Comparison of ENCODE assay signal across 8 cellular contexts in the genomic region with DNA sequence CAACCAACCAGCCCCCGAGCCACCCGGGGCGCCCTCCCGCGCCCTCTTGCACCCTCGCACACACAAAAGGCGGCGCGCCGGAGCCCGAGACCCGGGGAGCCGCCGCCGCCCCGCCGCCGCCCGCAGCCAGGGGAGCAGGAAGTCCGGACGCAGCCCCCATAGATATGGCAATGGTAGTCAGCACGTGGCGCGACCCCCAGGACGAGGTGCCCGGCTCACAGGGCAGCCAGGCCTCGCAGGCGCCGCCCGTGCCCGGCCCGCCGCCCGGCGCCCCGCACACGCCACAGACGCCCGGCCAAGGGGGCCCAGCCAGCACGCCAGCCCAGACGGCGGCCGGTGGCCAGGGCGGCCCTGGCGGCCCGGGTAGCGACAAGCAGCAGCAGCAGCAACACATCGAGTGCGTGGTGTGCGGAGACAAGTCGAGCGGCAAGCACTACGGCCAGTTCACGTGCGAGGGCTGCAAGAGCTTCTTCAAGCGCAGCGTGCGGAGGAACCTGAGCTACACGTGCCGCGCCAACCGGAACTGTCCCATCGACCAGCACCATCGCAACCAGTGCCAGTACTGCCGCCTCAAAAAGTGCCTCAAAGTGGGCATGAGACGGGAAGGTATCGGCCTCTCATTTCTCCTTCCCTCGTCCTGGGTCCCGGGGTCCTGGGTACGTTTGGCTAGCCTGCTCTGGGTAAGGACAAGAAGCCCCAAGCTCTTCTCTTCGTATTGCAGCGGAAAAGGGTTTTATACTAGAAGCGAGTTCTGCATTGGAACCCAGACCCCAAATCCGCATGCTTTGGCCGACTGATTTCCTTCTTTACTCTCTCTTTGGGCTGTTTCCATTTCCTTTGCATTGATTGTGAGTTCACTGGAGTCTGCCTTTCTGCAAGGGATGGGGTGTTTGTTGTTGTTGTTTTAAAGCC. TPM values are rescaled to one million over a fixed set of nuclear protein-coding genes. Genes with fewer than 3 reads are reported as not detected.
DNase-seq lines count a peak whose midpoint lies in the region; ATAC-seq, FAIRE-seq and TF ChIP-seq lines count a peak whose summit lies in the region.

No MANE protein-coding gene starts in this region.

- peaks cover 61% of the 10 kb centered on the region for H3K79me2 ChIP-seq in HepG2 (ENCODE audit: insufficient read depth, low read length)

- H3K36me3 Mint-ChIP-seq in Calu3 (ENCODE audit: insufficient read depth, unreplicated experiment), result peaks cover 100% of the 10 kb centered on the region

- H3K27ac ChIP-seq in brain microvascular endothelial cell, result peak overlapping the region; percentile 92
- peak overlapping the region; percentile 91 for H3K27ac ChIP-seq in HepG2 (ENCODE audit: extremely low read length, insufficient read depth, low read length)
- H3K27ac ChIP-seq in transverse colon, result peak overlapping the region; percentile 94 to 98 (median 96)

- 1% methylated on average over 18 of the region's 75 CpGs for WGBS in HepG2 (ENCODE audit: low lambda C conversion rate)
- WGBS in transverse colon (ENCODE audit: low coverage in 1 of 2), 2 donors, result 10% methylated on average over 65 of the region's 75 CpGs; no CpG with 5 or more reads in 1 of the 2 donors

- H3K4me2 ChIP-seq in HepG2 (ENCODE audit: low read depth, low read length), result peak overlapping the region; percentile 85

- H3K36me3 ChIP-seq in brain microvascular endothelial cell (replicated peaks) (peaks cover 56% of the 10 kb centered on the region), HepG2 (replicated peaks in 1 of 2; ENCODE audit: control insufficient read depth in 1 of 2, insufficient read depth in 2 of 2, low read length in 2 of 2) (peaks cover 5 to 12% of the 10 kb centered on the region in 2 experiments; a peak in 2 of 5 replicates), transverse colon (no peaks in the 10 kb centered on the region)

- peaks cover 22% of the 10 kb centered on the region for H3K4me1 Mint-ChIP-seq in Calu3 (ENCODE audit: low read depth, unreplicated experiment)

- no peak for TF ChIP-seq EP300 in HepG2 (IDR thresholded peaks at IDR 0.05; ENCODE audit: low read depth in 2 of 2, low read length in 2 of 2)
- TF ChIP-seq EP300 in HepG2 (CRISPR knock-in tag; IDR thresholded peaks at IDR 0.05; ENCODE audit: borderline replicate concordance), result no peak; the same call in 1 of the 2 replicates
- no peak for TF ChIP-seq EP300 in transverse colon (IDR thresholded peaks at IDR 0.05; ENCODE audit: low read depth)

- TF ChIP-seq RAD21 in HepG2 (CRISPR knock-in tag; IDR thresholded peaks at IDR 0.05), result no peak

- in situ Hi-C loops in brain microvascular endothelial cell (cut with HindIII; ENCODE audit: low pct_ligation_motif_present, low sequenced_read_pairs) (loop anchor here (25.0 kb wide), 2 partner anchors 1045 to 1295 kb away; no protein-coding TSS in a partner anchor), HepG2 (cut with HindIII; ENCODE audit: extremely low pct_ligation_motif_present, low pct_unique_long_range_greater_than_20kb) (loop anchor here (10.0 to 25.0 kb wide), 5 partner anchors 157 to 1070 kb away; no protein-coding TSS in a partner anchor), transverse colon (cut with MboI; ENCODE audit: low pct_ligation_motif_present in 1 of 4, low pct_unique_long_range_greater_than_20kb in 1 of 4, low sequenced_read_pairs in 3 of 4) (loop anchor here in 2 of 4 donors (25.0 kb wide), 1 partner anchor 1070 kb away; no protein-coding TSS in a partner anchor)

- H4K20me1 ChIP-seq in HepG2 (ENCODE audit: insufficient read depth, low read length), result peaks cover 31% of the 10 kb centered on the region

- TF ChIP-seq CTCF in Calu3 (IDR thresholded peaks at IDR 0.05; ENCODE audit: unreplicated experiment), result no peak
- no peak for TF ChIP-seq CTCF in brain microvascular endothelial cell (IDR thresholded peaks at IDR 0.05; ENCODE audit: low read depth, low read length, missing control alignments)
- TF ChIP-seq CTCF in HepG2 (CRISPR knock-in tag; IDR thresholded peaks at IDR 0.05), result no peak
- TF ChIP-seq CTCF in transverse colon (IDR thresholded peaks at IDR 0.05), result peak in 1 of 5 experiments; percentile 8

- DNase-seq in Calu3 (peak; percentile 47), NCI-H1092 (lab: John Stamatoyannopoulos, UW) (peak; percentile 43), brain microvascular endothelial cell (peak; percentile 35), HepG2 (ENCODE audit: low spot score) (no peak), transverse colon (peak; percentile 41), NCI-H1436 (lab: John Stamatoyannopoulos, UW) (no peak)

- CTCF ChIA-PET in Calu3 (lab: Charles Lee) (interaction anchor here (5.8 kb wide), 1 partner anchor 11 kb away, joined by 121 read pairs; no protein-coding TSS in a partner anchor), HepG2 (lab: Yijun Ruan, JAX; ENCODE audit: low intra/inter-chr PET ratio, low total read pairs) (no interaction called here)

- H3K9me3 Mint-ChIP-seq in Calu3 (ENCODE audit: low read depth, unreplicated experiment), result no peaks in the 10 kb centered on the region

- peak; percentile 50 to 62; a peak in 2 of 4 replicates for TF ChIP-seq POLR2A in HepG2 (IDR thresholded peaks at IDR 0.05; ENCODE audit: insufficient read depth in 1 of 2, low read depth in 2 of 2, low read length in 2 of 2)
- TF ChIP-seq POLR2A in transverse colon (IDR thresholded peaks at IDR 0.05), result no peak

- intact Hi-C loops in Calu3 (cut with micrococcal nuclease; ENCODE audit: unreplicated experiment), result no loop called here
- intact Hi-C loops in HepG2 (cut with micrococcal nuclease; ENCODE audit: unreplicated experiment), result loop anchor here (5.0 kb wide), 2 partner anchors 570 to 1490 kb away; no protein-coding TSS in a partner anchor
- intact Hi-C loops in transverse colon (cut with DNase I; ENCODE audit: low total_unique reads), result no loop called here

- H2AFZ ChIP-seq in HepG2 (ENCODE audit: low read length), result no peak overlapping the region

- H3K27ac Mint-ChIP-seq in Calu3 (ENCODE audit: unreplicated experiment), result peak overlapping the region; percentile 98

- H3K4me3 ChIP-seq in brain microvascular endothelial cell (ENCODE audit: low read depth, low read length), result peak overlapping the region; percentile 79
- peak overlapping the region; percentile 68 to 94 (median 82) for H3K4me3 ChIP-seq in HepG2 (replicated peaks in 1 of 3; ENCODE audit: insufficient read depth in 1 of 3, low read depth in 2 of 3, low read length in 3 of 3)
- H3K4me3 ChIP-seq in transverse colon, result peak overlapping the region; percentile 55 to 86 (median 74)

- H3K4me1 ChIP-seq in HepG2 (ENCODE audit: insufficient read depth, low read length), result peaks cover 35% of the 10 kb centered on the region
- peaks cover 0 to 22% (median 12%) of the 10 kb centered on the region in 4 donors for H3K4me1 ChIP-seq in transverse colon

- no peaks in the 10 kb centered on the region for H3K27me3 Mint-ChIP-seq in Calu3 (ENCODE audit: unreplicated experiment)

- FAIRE-seq in HepG2 (lab: Jason Lieb, UNC), result peak; percentile 8

- POLR2A ChIA-PET in HepG2 (lab: Yijun Ruan, JAX), result interaction anchor here (1.0 to 2.8 kb wide), 5 partner anchors 23 to 1488 kb away, joined by 4 to 23 read pairs (median 5); no protein-coding TSS in a partner anchor

- H3K27me3 ChIP-seq in brain microvascular endothelial cell (replicated peaks) (no peaks in the 10 kb centered on the region), HepG2 (ENCODE audit: control insufficient read depth in 1 of 2, insufficient read depth in 2 of 2, low read length in 2 of 2) (no peaks in the 10 kb centered on the region; a peak in 1 of 5 replicates), transverse colon (peaks cover 1% of the 10 kb centered on the region)

- peak; percentile 2; the same call in 2 of the 3 replicates for ATAC-seq in HepG2
- no peak for ATAC-seq in GM21447 (IDR thresholded peaks at IDR 0.05; ENCODE audit: unreplicated experiment)
- ATAC-seq in esophagus mucosa, result no peak

- H3K4me3 Mint-ChIP-seq in Calu3 (ENCODE audit: low read depth, unreplicated experiment), result no peak overlapping the region

- H3K9ac ChIP-seq in HepG2 (ENCODE audit: insufficient read depth, low read depth, low read length), result peak overlapping the region; percentile 92

- BruUV-seq in Calu3 (replicated peaks; lab: Mats Ljungman, UMichigan) (no TSS peak), HepG2 (replicated peaks; lab: Mats Ljungman, UMichigan) (TSS peak; percentile 52)

- H3K9me3 ChIP-seq in HepG2 (ENCODE audit: low read length) (no peaks in the 10 kb centered on the region), transverse colon (no peaks in the 10 kb centered on the region)

TF ChIP-seq in HepG2, 621 proteins besides CTCF, POLR2A, EP300 and RAD21 (continues in another document):
- TF ChIP-seq ZNF224 (CRISPR knock-in tag; IDR thresholded peaks at IDR 0.05), result no peak

RNA-seq across cellular contexts. Expression of a gene that starts 1.7 kb away (rescaled TPM):
- total RNA-seq in Calu3 (2022), result 158 and 167 TPM in 2 replicates
- total RNA-seq in HepG2 (2016; rRNA removed; fragmentation: Illumina TruSeq; extraction: Trizol), result 3.5 and 5.0 TPM in 2 replicates
- total RNA-seq in HepG2 (2016; cell fraction: cytosol; rRNA removed; fragmentation: Illumina TruSeq; extraction: Trizol; ENCODE audit: low read depth), result 0.61 and 0.79 TPM in 2 replicates
- 3.8 and 4.3 TPM in 2 replicates for total RNA-seq in HepG2 (2016; cell fraction: insoluble cytoplasmic fraction; rRNA removed; fragmentation: Illumina TruSeq; extraction: Trizol)
- total RNA-seq in HepG2 (2016; cell fraction: membrane; rRNA removed; fragmentation: Illumina TruSeq; extraction: Trizol), result 2.4 and 2.8 TPM in 2 replicates
- 8.2 and 8.4 TPM in 2 replicates for total RNA-seq in HepG2 (2016; cell fraction: nucleus; rRNA removed; fragmentation: Illumina TruSeq; extraction: Trizol)
- polyA plus RNA-seq in HepG2 (2011; rRNA removed), result 4.0 and 4.7 TPM in 2 replicates
- polyA plus RNA-seq in HepG2 (2011; cell fraction: cytosol; rRNA removed), result 3.5 and 3.6 TPM in 2 replicates
- 13.5 and 15.0 TPM in 2 replicates for polyA plus RNA-seq in HepG2 (2011; cell fraction: nucleus; rRNA removed)
- 20.1 and 28.6 TPM in 2 replicates for polyA plus RNA-seq in HepG2 (2012)
- polyA plus RNA-seq in HepG2 (2016; cell fraction: cytosol; fragmentation: Illumina TruSeq; extraction: Trizol; ENCODE audit: low read depth), result 0.70 TPM in 2 replicates
- 14.4 and 16.5 TPM in 2 replicates for polyA plus RNA-seq in HepG2 (2016; cell fraction: insoluble cytoplasmic fraction; fragmentation: Illumina TruSeq; extraction: Trizol; ENCODE audit: low read depth)
- 3.3 and 3.6 TPM in 2 replicates for polyA plus RNA-seq in HepG2 (2016; cell fraction: membrane; fragmentation: Illumina TruSeq; extraction: Trizol; ENCODE audit: low read depth)
- polyA plus RNA-seq in HepG2 (2016; cell fraction: nucleus; fragmentation: Illumina TruSeq; extraction: Trizol; ENCODE audit: insufficient read depth, low read depth), result 27.1 and 27.3 TPM in 2 replicates
- 15.2 and 51.3 TPM in 2 replicates for polyA minus RNA-seq in HepG2 (2011; rRNA and poly(A)+ RNA removed; ENCODE audit: low replicate concordance)
- polyA minus RNA-seq in HepG2 (2011; cell fraction: cytosol; rRNA and poly(A)+ RNA removed), result 6.7 and 11.9 TPM in 2 replicates
- polyA minus RNA-seq in HepG2 (2011; cell fraction: nucleus; rRNA and poly(A)+ RNA removed), result 11.7 and 14.2 TPM in 2 replicates
- total RNA-seq in transverse colon, result 10 to 100 TPM; 11.3 to 29.5 (median 18.4) TPM
- 6.9 TPM for total RNA-seq in esophagus mucosa

Comparison
In these comparisons a context has a peak if more than half of its experiments do, and no peak if none do; other contexts are left out.
1. DNase-seq: peak in Calu3 (single experiment), NCI-H1092 (single experiment), brain microvascular endothelial cell (single experiment) and transverse colon (single experiment); none in HepG2 (single experiment) and NCI-H1436 (single experiment).
2. Peak in every context shown above with its lines, with median percentiles within 50 percentile points of each other: H3K27ac ChIP-seq and H3K4me3 ChIP-seq.